Comparison of ENCODE assay signal across 8 cellular contexts in the genomic region with DNA sequence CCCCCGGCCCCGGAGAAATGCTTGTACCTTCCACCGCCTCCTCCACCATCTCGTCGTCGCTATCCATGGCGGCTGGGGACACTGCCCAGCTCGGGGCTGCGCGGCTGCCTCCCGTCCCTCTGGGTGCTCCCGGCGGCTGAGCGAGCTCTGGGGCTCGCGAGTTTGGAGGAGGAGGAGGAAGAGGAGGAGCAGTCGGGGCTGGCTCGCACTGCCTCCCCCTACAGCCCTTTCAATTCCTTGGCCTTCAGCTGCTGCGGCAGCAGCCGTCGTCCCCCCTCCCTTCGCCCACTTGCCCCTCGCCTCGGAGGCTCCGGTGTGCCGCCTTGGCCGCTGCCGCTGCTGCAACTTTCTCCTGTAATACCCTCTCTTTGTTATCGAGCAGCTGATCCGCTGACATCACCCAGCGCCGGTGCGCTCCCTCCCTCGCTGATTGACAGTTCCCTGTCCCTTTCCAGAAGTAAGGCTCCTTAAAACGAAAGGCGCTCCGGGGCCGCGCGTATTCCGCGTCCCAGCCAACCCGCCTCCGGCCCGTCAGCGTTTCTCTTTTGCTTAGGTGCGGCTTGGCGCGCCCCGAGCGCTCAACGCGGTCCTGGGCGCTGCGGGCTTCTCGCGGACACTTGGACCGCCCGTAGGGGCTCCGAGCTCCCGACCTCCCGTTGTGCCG. TPM values are rescaled to one million over a fixed set of nuclear protein-coding genes. Genes with fewer than 3 reads are reported as not detected.
A peak's percentile ranks its signal among the peaks of the same experiment; 100 is the strongest.
DNase-seq lines count a peak whose midpoint lies in the region; ATAC-seq and TF ChIP-seq lines count a peak whose summit lies in the region.

A gene (minus strand): TSS at position 149 of the 664 bp plus-strand sequence. CDS start 82 bp downstream, at position 67.

- peak within 1 kb of the TSS; percentile 62 for H3K4ac ChIP-seq in mesendoderm (ENCODE audit: low read depth, low read length)

- peaks cover 5% of the 10 kb centered on the region for H3K79me1 ChIP-seq in mesendoderm (ENCODE audit: low read length)

- no peaks in the 10 kb centered on the region for H3K36me3 Mint-ChIP-seq in endodermal cell (ENCODE audit: low read depth)

- H3K23ac ChIP-seq in mesendoderm (ENCODE audit: low read length): peak within 1 kb of the TSS; percentile 85

- TF ChIP-seq CTCF in 22Rv1 (IDR thresholded peaks at IDR 0.05): no peak
- no peak for TF ChIP-seq CTCF in HL-60 (IDR thresholded peaks at IDR 0.05; ENCODE audit: insufficient read depth, low read length)
- no peak for TF ChIP-seq CTCF in endodermal cell (conservative IDR thresholded peaks at IDR 0.05)

- H3K27me3 ChIP-seq in HL-60 (ENCODE audit: insufficient read depth, poor library complexity, severe bottlenecking) (no peaks in the 10 kb centered on the region), endodermal cell (ENCODE audit: control insufficient read depth, insufficient read depth, low read length, poor library complexity, severe bottlenecking) (peaks cover 27% of the 10 kb centered on the region), mesendoderm (ENCODE audit: insufficient read depth, low read length, poor library complexity) (peaks cover 9% of the 10 kb centered on the region)

- peak within 1 kb of the TSS; percentile 82 for H3K18ac ChIP-seq in mesendoderm (ENCODE audit: low read length)

- H4K5ac ChIP-seq in mesendoderm (ENCODE audit: low read length): no peak within 1 kb of the TSS

- H3K27ac Mint-ChIP-seq in endodermal cell: peak within 1 kb of the TSS; percentile 97

- H3K4me1 ChIP-seq in endodermal cell (ENCODE audit: control insufficient read depth, insufficient read depth, low read length) (peaks cover 16% of the 10 kb centered on the region), mesendoderm (ENCODE audit: control insufficient read depth, low read depth, low read length) (peaks cover 17% of the 10 kb centered on the region)

- H3K4me2 ChIP-seq in mesendoderm (ENCODE audit: low read length): peak within 1 kb of the TSS; percentile 96

- no peak within 1 kb of the TSS for H4K8ac ChIP-seq in mesendoderm (ENCODE audit: low read depth, low read length)

- peak within 1 kb of the TSS; percentile 55 for H2BK120ac ChIP-seq in mesendoderm (ENCODE audit: low read depth, low read length)

- ATAC-seq in GM18907 (IDR thresholded peaks at IDR 0.05; ENCODE audit: unreplicated experiment): peak; percentile 34

- H2BK5ac ChIP-seq in mesendoderm (ENCODE audit: low read length): peak within 1 kb of the TSS; percentile 69

- WGBS in endodermal cell (ENCODE audit: insufficient coverage in 1 of 2, insufficient read length in 1 of 2), 2 experiments: 0% methylated on average over 45 to 63 of the region's 63 CpGs
- no CpG with 5 or more reads among the region's 63 CpGs for WGBS in mesendoderm (ENCODE audit: extremely low coverage, insufficient coverage, low lambda C conversion rate)

- DNase-seq in HL-60 (ENCODE audit: low read depth in 1 of 2, low spot score in 1 of 2) (peak; percentile 47 to 60), NOMO-1 treated with dmso at 0.1 percent for 144 hours (lab: John Stamatoyannopoulos, UW; ENCODE audit: unreplicated experiment) (peak; percentile 57), endodermal cell (peak; percentile 93), mesendoderm (peak; percentile 94)
- peak; percentile 44 for DNase-seq in activated CD8-positive, alpha-beta memory T cell treated with anti-CD3 and anti-CD28 coated beads, Interleukin-2, amount 50 U/mL, for 4 hours
- DNase-seq in stimulated activated CD8-positive, alpha-beta memory T cell treated with anti-CD3 and anti-CD28 coated beads, Interleukin-12 subunit alpha, Interleukin-12 subunit beta, amount 100 ng/mL, for 1 hour (ENCODE audit: low read depth): peak; percentile 2

- H2AK5ac ChIP-seq in mesendoderm (ENCODE audit: low read length): no peak within 1 kb of the TSS

- H3K9me3 ChIP-seq in endodermal cell (ENCODE audit: control insufficient read depth, low read length): no peaks in the 10 kb centered on the region

- H3K27me3 Mint-ChIP-seq in endodermal cell (ENCODE audit: insufficient read depth): peaks cover 31% of the 10 kb centered on the region

- H3K9ac ChIP-seq in endodermal cell (ENCODE audit: extremely low read depth, low read length, poor library complexity, severe bottlenecking) (peak within 1 kb of the TSS; percentile 87), mesendoderm (ENCODE audit: low read length) (peak within 1 kb of the TSS; percentile 88)

- peak within 1 kb of the TSS; percentile 78 for H3K4me3 ChIP-seq in HL-60 (replicated peaks; ENCODE audit: insufficient read depth, low read length)
- H3K4me3 ChIP-seq in endodermal cell (ENCODE audit: low read length): peak within 1 kb of the TSS; percentile 89
- peak within 1 kb of the TSS; percentile 66 for H3K4me3 ChIP-seq in mesendoderm (ENCODE audit: low read length)

- H3K4me1 Mint-ChIP-seq in endodermal cell: peaks cover 57% of the 10 kb centered on the region

- no peaks in the 10 kb centered on the region for H3K9me3 Mint-ChIP-seq in endodermal cell

- peaks cover 15% of the 10 kb centered on the region for H3K79me2 ChIP-seq in mesendoderm (ENCODE audit: control insufficient read depth, insufficient read depth, low read length)

- peak within 1 kb of the TSS; percentile 88 for H3K4me3 Mint-ChIP-seq in endodermal cell

- H3K27ac ChIP-seq in 22Rv1 (peak within 1 kb of the TSS; percentile 87), HL-60 (replicated peaks) (peak within 1 kb of the TSS; percentile 73), endodermal cell (ENCODE audit: low read depth, low read length) (peak within 1 kb of the TSS; percentile 69), mesendoderm (ENCODE audit: low read depth, low read length) (peak within 1 kb of the TSS; percentile 76)

- H2BK15ac ChIP-seq in mesendoderm (replicated peaks; ENCODE audit: low read depth): no peak within 1 kb of the TSS

- H3K36me3 ChIP-seq in endodermal cell (ENCODE audit: control insufficient read depth, insufficient read depth, low read length) (no peaks in the 10 kb centered on the region), mesendoderm (ENCODE audit: control insufficient read depth, insufficient read depth, low read length) (no peaks in the 10 kb centered on the region)

- H3K56ac ChIP-seq in mesendoderm (ENCODE audit: low read length): peak within 1 kb of the TSS; percentile 97

RNA-seq across cellular contexts. Expression of the gene that starts here (rescaled TPM):
- total RNA-seq in endodermal cell: 10 to 100 TPM; 13.8 to 19.4 TPM
- polyA plus RNA-seq in endodermal cell (2013, experiment 1 of 2): 12.7 TPM
- polyA plus RNA-seq in endodermal cell (2013, experiment 2 of 2): 13.2 TPM
- polyA plus RNA-seq in mesendoderm (2013, experiment 1 of 2): 10.1 TPM
- 9.5 TPM for polyA plus RNA-seq in mesendoderm (2013, experiment 2 of 2)

Comparison
In these comparisons a context has a peak if more than half of its experiments do, and no peak if none do; other contexts are left out.
1. Peak in every context shown above with its lines: DNase-seq, ATAC-seq, H3K4me3 ChIP-seq and H3K27ac ChIP-seq.
2. DNase-seq: peak in every context shown above with its lines; median percentile 94 in mesendoderm; 93 in endodermal cell; 57 in NOMO-1 treated with dmso at 0.1 percent for 144 hours; 54 in HL-60; 44 in activated CD8-positive, alpha-beta memory T cell treated with anti-CD3 and anti-CD28 coated beads, Interleukin-2, amount 50 U/mL, for 4 hours; 2 in stimulated activated CD8-positive, alpha-beta memory T cell treated with anti-CD3 and anti-CD28 coated beads, Interleukin-12 subunit alpha, Interleukin-12 subunit beta, amount 100 ng/mL, for 1 hour.